In the genomic region with DNA sequence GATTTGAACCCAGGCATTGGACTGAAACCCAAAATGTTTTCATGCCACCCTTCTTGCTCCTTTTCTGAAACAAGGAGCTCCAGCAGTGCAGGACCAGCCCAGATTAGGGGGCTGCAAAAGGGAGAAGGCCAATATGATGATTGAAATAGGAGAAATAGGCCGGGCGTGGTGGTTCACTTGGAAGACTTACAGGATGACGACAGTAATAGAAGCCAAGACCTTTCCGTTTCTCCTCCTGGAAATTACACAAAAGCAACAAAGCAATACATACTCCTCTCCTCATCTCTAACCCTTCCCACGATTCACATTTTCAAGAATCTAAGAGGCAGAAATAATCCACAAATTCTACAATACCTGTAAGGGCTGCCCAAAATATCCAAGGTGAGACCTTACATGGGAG, we compare ENCODE assay signal across 8 cellular contexts.
"Had no signal": no experiment of that assay in that cellular context is flagged by ENCODE, and none has a peak within 500 bp of the region (broad histone marks: within the 10 kb centered on the region; RNA-seq: fewer than 3 reads in every experiment).

No MANE protein-coding gene starts in this region.

- FAIRE-seq: H1, H54, HTR-8/SVneo had no signal

- H3K4me2 ChIP-seq: GM23338 had no signal

- H2AFZ ChIP-seq: GM23338 had no signal

- H3K4me3 ChIP-seq: GM23338 had no signal

- ATAC-seq: GM23338, HCT116 had no signal

- DNase-seq: H9, HFFc6, KBM-7 had no signal
